In the genomic region with DNA sequence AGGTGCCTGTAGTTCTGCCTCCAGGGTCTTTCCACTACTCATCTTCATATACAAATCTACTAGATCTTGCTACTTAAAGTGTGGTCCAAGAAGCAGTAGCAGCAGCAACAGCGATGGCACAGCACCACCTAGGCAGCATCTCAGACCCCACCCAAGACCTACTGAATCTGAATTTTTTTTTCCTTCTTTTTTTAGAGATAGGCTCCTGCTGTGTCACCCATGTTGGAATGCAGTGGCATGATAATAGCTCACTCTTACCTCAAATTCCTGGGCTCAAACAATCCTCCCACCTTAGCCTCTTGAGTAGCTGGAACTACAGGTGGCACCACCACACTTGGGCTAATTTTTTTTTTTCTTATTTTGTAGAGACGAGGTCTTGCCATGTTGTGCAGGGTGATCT, we compare ENCODE assay signal across 1 cellular context.
TF ChIP-seq lines count a peak whose summit lies in the region.

No MANE protein-coding gene starts in this region.

TF ChIP-seq in SK-N-SH, 30 proteins besides CTCF, POLR2A, EP300 and RAD21 (continued from another document):
- TF ChIP-seq NRF1 (IDR thresholded peaks at IDR 0.05; ENCODE audit: low read depth, low read length) = no peak
- TF ChIP-seq EZH2phosphoT487 (IDR thresholded peaks at IDR 0.05; ENCODE audit: borderline replicate concordance, low read depth) = no peak
- no peak for TF ChIP-seq IRF3 (IDR thresholded peaks at IDR 0.05; ENCODE audit: low read depth, low read length)
- TF ChIP-seq NFIC (IDR thresholded peaks at IDR 0.05; ENCODE audit: borderline replicate concordance) = no peak
